Comparison of ENCODE assay signal across 8 cellular contexts in genomic region chr9:17134843-17135577, GRCh38. TPM values are rescaled to one million over a fixed set of nuclear protein-coding genes. Genes with fewer than 3 reads are reported as not detected.
A peak's percentile ranks its signal among the peaks of the same experiment; 100 is the strongest.
DNase-seq lines count a peak whose midpoint lies in the region; ATAC-seq and TF ChIP-seq lines count a peak whose summit lies in the region.

Gene CNTLN (plus strand): TSS chr9:17135040. CDS start chr9:17135066, 26 bp downstream.

- H3K9me3 ChIP-seq in lung (ENCODE audit: control insufficient read depth in 2 of 2, insufficient read depth in 1 of 2, low read length in 1 of 2): no peaks in the 10 kb centered on the region

- 0 to 1% methylated on average over 66 to 73 of the region's 73 CpGs for WGBS in lung, 2 donors

- no peaks in the 10 kb centered on the region for H3K27me3 ChIP-seq in lung (ENCODE audit: control insufficient read depth, insufficient read depth)

- peak within 1 kb of the TSS; percentile 69 to 73 for H3K4me3 Mint-ChIP-seq in effector memory CD8-positive, alpha-beta T cell

- H3K4me3 ChIP-seq in lung: peak within 1 kb of the TSS; percentile 96

- H3K27me3 Mint-ChIP-seq in effector memory CD8-positive, alpha-beta T cell: peaks cover 9 to 11% of the 10 kb centered on the region in 2 donors

- H3K4me1 Mint-ChIP-seq in effector memory CD8-positive, alpha-beta T cell (ENCODE audit: low read depth in 2 of 2): peaks cover 0 to 4% of the 10 kb centered on the region in 2 donors

- TF ChIP-seq CTCF in lung (IDR thresholded peaks at IDR 0.05; ENCODE audit: control extremely low read depth, extremely low read depth): no peak

- ATAC-seq in GM18498 (IDR thresholded peaks at IDR 0.05; ENCODE audit: unreplicated experiment) (peak; percentile 65), HG03103 (IDR thresholded peaks at IDR 0.05; ENCODE audit: low read depth, unreplicated experiment) (peak; percentile 52), lung (ENCODE audit: insufficient read depth, low FRiP score) (peak; percentile 96)
- peak; percentile 32 for ATAC-seq in effector memory CD8-positive, alpha-beta T cell (replicated peaks)

- peak within 1 kb of the TSS in 1 of 2 donors; percentile 58 for H3K27ac Mint-ChIP-seq in effector memory CD8-positive, alpha-beta T cell

- H3K27ac ChIP-seq in lung (ENCODE audit: low read depth in 1 of 2, low read length in 1 of 2): peak within 1 kb of the TSS; percentile 83 to 92

- peak; percentile 70 for DNase-seq in 8988T
- DNase-seq in NCI-H2171 (lab: John Stamatoyannopoulos, UW): peak; percentile 70
- DNase-seq in activated CD4-positive, alpha-beta T cell treated with anti-CD3 and anti-CD28 coated beads for 1 hour: peak; percentile 28
- no peak for DNase-seq in effector memory CD8-positive, alpha-beta T cell
- DNase-seq in lung (ENCODE audit: low spot score): peak; percentile 95
- peak in 2 of 3 experiments; percentile 45 to 74 for DNase-seq in stimulated activated CD4-positive, alpha-beta T cell treated with anti-CD3 and anti-CD28 coated beads, TNF-alpha, amount 100 ng/mL, for 24 hours (ENCODE audit: low read depth in 3 of 3)

- H3K4me1 ChIP-seq in lung (ENCODE audit: control insufficient read depth in 2 of 2, insufficient read depth in 2 of 2, low read length in 2 of 2): peaks cover 0 to 5% of the 10 kb centered on the region in 2 donors

- no peaks in the 10 kb centered on the region for H3K36me3 Mint-ChIP-seq in effector memory CD8-positive, alpha-beta T cell (ENCODE audit: insufficient read depth)

- no peaks in the 10 kb centered on the region for H3K36me3 ChIP-seq in lung (ENCODE audit: control insufficient read depth in 2 of 2, insufficient read depth in 2 of 2, low read length in 2 of 2)

- H3K9me3 Mint-ChIP-seq in effector memory CD8-positive, alpha-beta T cell: peaks cover 3 to 7% of the 10 kb centered on the region in 2 donors

RNA-seq across cellular contexts. Expression of gene CNTLN, which starts in this region (rescaled TPM):
- total RNA-seq in lung: 10 to 100 TPM in 1 of 2 donors, 1 to 10 TPM in 1; 5.4 to 30.3 TPM
- polyA plus RNA-seq in lung: 1 to 10 TPM; 2.1 to 2.7 TPM

Comparison
In these comparisons a context has a peak if more than half of its experiments do, and no peak if none do; other contexts are left out.
1. DNase-seq: peak in 8988T (single experiment), NCI-H2171 (single experiment), activated CD4-positive, alpha-beta T cell treated with anti-CD3 and anti-CD28 coated beads for 1 hour (single experiment), lung (single experiment) and stimulated activated CD4-positive, alpha-beta T cell treated with anti-CD3 and anti-CD28 coated beads, TNF-alpha, amount 100 ng/mL, for 24 hours (2 of 3); none in effector memory CD8-positive, alpha-beta T cell (0 of 3).
2. ATAC-seq: peak in every context shown above with its lines; median percentile 96 in lung; 65 in GM18498; 52 in HG03103; 32 in effector memory CD8-positive, alpha-beta T cell.